In the genomic region with DNA sequence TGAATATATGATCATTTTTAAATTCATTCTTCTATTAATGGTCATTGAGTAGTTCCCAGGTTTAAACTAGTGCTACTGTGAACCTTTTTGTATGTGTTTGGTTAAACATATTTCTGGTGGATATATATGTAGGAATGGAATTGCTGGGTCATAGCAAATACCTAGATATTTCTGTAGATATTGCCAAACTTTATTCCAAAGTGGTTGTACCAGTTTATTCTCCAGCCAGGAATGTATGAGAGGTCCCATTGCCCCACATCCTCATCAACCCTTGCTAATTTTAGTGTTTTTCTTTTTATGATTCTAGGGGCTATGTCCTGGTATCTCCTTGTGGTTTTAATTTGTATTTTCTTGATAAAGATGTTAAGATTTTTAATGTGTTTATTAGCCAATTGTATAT, we compare ENCODE assay signal across 22 cellular contexts. TPM values are rescaled to one million over a fixed set of nuclear protein-coding genes. Genes with fewer than 3 reads are reported as not detected.
DNase-seq lines count a peak whose midpoint lies in the region; ATAC-seq, FAIRE-seq and TF ChIP-seq lines count a peak whose summit lies in the region.
"Had no signal": no experiment of that assay in that cellular context is flagged by ENCODE, and none has a peak within 500 bp of the region (broad histone marks: within the 10 kb centered on the region; RNA-seq: fewer than 3 reads in every experiment).

No MANE protein-coding gene starts in this region.

- peak overlapping the region; percentile 9 for H3K4me3 Mint-ChIP-seq in activated T-helper 2 cell treated with anti-CD3 and anti-CD28 coated beads, Interferon-gamma antibody, Interleukin-2, Interleukin-4, amounts not matched to agents 10 μg/mL and 5 μg/mL and 100 μg/mL, durations not matched to agents 14 hours and 24 hours and 36 hours (ENCODE audit: low read depth)
- peak overlapping the region in 7 of 10 donors; percentile 3 to 53 (median 42) for H3K4me3 Mint-ChIP-seq in naive thymus-derived CD4-positive, alpha-beta T cell
- H3K4me3 Mint-ChIP-seq: activated naive CD4-positive, alpha-beta T cell treated with anti-CD3 and anti-CD28 coated beads, Interleukin-2, amount 10 ng/mL, durations not matched to agents 7 days and 5 days had no signal

- no peaks in the 10 kb centered on the region for H4K20me1 ChIP-seq in DOHH2 (ENCODE audit: control insufficient read depth, insufficient read depth, low read depth, low read length)

- no peaks in the 10 kb centered on the region for H3K9me3 ChIP-seq in A549
- no peaks in the 10 kb centered on the region for H3K9me3 ChIP-seq in DOHH2 (ENCODE audit: control insufficient read depth, insufficient read depth, low read length)
- no peaks in the 10 kb centered on the region for H3K9me3 ChIP-seq in naive thymus-derived CD4-positive, alpha-beta T cell (ENCODE audit: control insufficient read depth in 2 of 3, low read length in 3 of 3)
- H3K9me3 ChIP-seq in tibial artery: no peaks in the 10 kb centered on the region
- H3K9me3 ChIP-seq: heart left ventricle, left ventricle myocardium inferior, neutrophil, spleen had no signal

- TF ChIP-seq EP300 in A549 (IDR thresholded peaks at IDR 0.05): no peak

- TF ChIP-seq POLR2A in A549 (IDR thresholded peaks at IDR 0.05; ENCODE audit: low read length): no peak

- POLR2A ChIA-PET in A549 (lab: Yijun Ruan, JAX): no interaction called here
- POLR2A ChIA-PET in naive thymus-derived CD4-positive, alpha-beta T cell (lab: Charles Lee): interaction anchor here (1.1 kb wide), 1 partner anchor 61 kb away, joined by 4 read pairs; no protein-coding TSS in a partner anchor

- H3F3A ChIP-seq in DOHH2 (ENCODE audit: control insufficient read depth, insufficient read depth): 0 out of 2 replicates have a peak, but pooled peaks cover 2% of the 10 kb centered on the region

- H3K27me3 ChIP-seq in DOHH2 (ENCODE audit: control insufficient read depth, low read length) (no peaks in the 10 kb centered on the region), tibial artery (no peaks in the 10 kb centered on the region)
- no peaks in the 10 kb centered on the region for H3K27me3 ChIP-seq in naive thymus-derived CD4-positive, alpha-beta T cell (ENCODE audit: control insufficient read depth in 2 of 2, insufficient read depth in 2 of 2, low read length in 2 of 2)
- H3K27me3 ChIP-seq: heart left ventricle, spleen had no signal

- H3K4me1 ChIP-seq in A549 (peaks cover 50% of the 10 kb centered on the region), DOHH2 (ENCODE audit: control insufficient read depth, low read length) (peaks cover 49% of the 10 kb centered on the region), tibial artery (peaks cover 0 to 71% (median 7%) of the 10 kb centered on the region in 4 donors)
- H3K4me1 ChIP-seq in naive thymus-derived CD4-positive, alpha-beta T cell (ENCODE audit: control insufficient read depth in 2 of 2, insufficient read depth in 2 of 2, low read length in 2 of 2): peaks cover 0 to 8% of the 10 kb centered on the region in 2 donors

- H3K4me3 ChIP-seq in A549: no peak overlapping the region
- H3K4me3 ChIP-seq in DOHH2 (ENCODE audit: low read length): peak overlapping the region; percentile 92
- no peak overlapping the region for H3K4me3 ChIP-seq in naive thymus-derived CD4-positive, alpha-beta T cell (ENCODE audit: low read length)
- no peak overlapping the region for H3K4me3 ChIP-seq in tibial artery
- H3K4me3 ChIP-seq: heart left ventricle, left ventricle myocardium inferior, spleen had no signal

- H3K9me3 Mint-ChIP-seq in activated T-helper 2 cell treated with anti-CD3 and anti-CD28 coated beads, Interferon-gamma antibody, Interleukin-2, Interleukin-4, amounts not matched to agents 10 μg/mL and 5 μg/mL and 100 μg/mL, durations not matched to agents 14 hours and 24 hours and 36 hours: no peaks in the 10 kb centered on the region
- H3K9me3 Mint-ChIP-seq in naive thymus-derived CD4-positive, alpha-beta T cell: peaks cover 0 to 2% (median 0%) of the 10 kb centered on the region in 11 donors
- H3K9me3 Mint-ChIP-seq: activated naive CD4-positive, alpha-beta T cell treated with anti-CD3 and anti-CD28 coated beads, Interleukin-2, amount 10 ng/mL, durations not matched to agents 7 days and 5 days; IgD-negative memory B cell had no signal

- H3K27ac ChIP-seq in A549 (peak overlapping the region in 1 of 2 experiments; percentile 9; a peak in 1 of 6 replicates), DOHH2 (ENCODE audit: low read depth, low read length) (no peak overlapping the region), tibial artery (no peak overlapping the region)
- H3K27ac ChIP-seq in naive thymus-derived CD4-positive, alpha-beta T cell (ENCODE audit: low read depth, low read length): no peak overlapping the region
- H3K27ac ChIP-seq: left ventricle myocardium inferior, neutrophil, spleen, WERI-Rb-1 had no signal

- no peak for TF ChIP-seq RAD21 in A549 (conservative IDR thresholded peaks at IDR 0.05 in 1 of 2, IDR thresholded peaks at IDR 0.05 in 1 of 2)

- H3K4me2 ChIP-seq in A549 (peak overlapping the region; percentile 70), DOHH2 (ENCODE audit: low read length) (peak overlapping the region; percentile 70)

- peaks cover 8% of the 10 kb centered on the region for H3K27me3 Mint-ChIP-seq in activated T-helper 2 cell treated with anti-CD3 and anti-CD28 coated beads, Interferon-gamma antibody, Interleukin-2, Interleukin-4, amounts not matched to agents 10 μg/mL and 5 μg/mL and 100 μg/mL, durations not matched to agents 14 hours and 24 hours and 36 hours (ENCODE audit: low read depth)
- H3K27me3 Mint-ChIP-seq in naive thymus-derived CD4-positive, alpha-beta T cell: peaks cover 0 to 9% (median 0%) of the 10 kb centered on the region in 5 donors
- H3K27me3 Mint-ChIP-seq: IgD-negative memory B cell had no signal

- CTCF ChIA-PET in A549 (lab: Yijun Ruan, JAX): no interaction called here
- CTCF ChIA-PET in naive thymus-derived CD4-positive, alpha-beta T cell (lab: Charles Lee): interaction anchor here (0.6 kb wide), 1 partner anchor 104 kb away, joined by 3 read pairs; no protein-coding TSS in a partner anchor

- DNase-seq in A549 (ENCODE audit: low read depth in 1 of 2, low spot score in 1 of 2): no peak
- DNase-seq in activated T-helper 2 cell treated with anti-CD3 and anti-CD28 coated beads, Interferon-gamma antibody, Interleukin-2, Interleukin-4, amounts not matched to agents 10 μg/mL and 5 μg/mL and 100 μg/mL, durations not matched to agents 14 hours and 24 hours and 36 hours (ENCODE audit: low spot score): no peak
- no peak for DNase-seq in naive thymus-derived CD4-positive, alpha-beta T cell
- DNase-seq in DMS53 (lab: John Stamatoyannopoulos, UW): no peak
- DNase-seq in islet precursor cell: no peak
- DNase-seq in tibial artery: no peak
- no peak for DNase-seq in T-helper 1 cell
- DNase-seq: activated CD4-positive, alpha-beta T cell treated with anti-CD3 and anti-CD28 coated beads, Interleukin-2, amount 50 U/mL, for 48 hours; activated naive CD4-positive, alpha-beta T cell treated with anti-CD3 and anti-CD28 coated beads, Interleukin-2, amount 10 ng/mL, durations not matched to agents 7 days and 5 days; DMS153; GOT3; heart left ventricle; left ventricle myocardium inferior; NCI-H1694; SIG-M5; spleen; substantia nigra; WERI-Rb-1 had no signal

- TF ChIP-seq CTCF in A549 (IDR thresholded peaks at IDR 0.05): no peak
- TF ChIP-seq CTCF in DOHH2 (IDR thresholded peaks at IDR 0.05; ENCODE audit: low read depth, low read length, poor library complexity, severe bottlenecking): no peak
- TF ChIP-seq CTCF in tibial artery (IDR thresholded peaks at IDR 0.05): no peak

- FAIRE-seq in A549 (lab: Jason Lieb, UNC): no peak
- FAIRE-seq: GM19239 had no signal

- H3K36me3 ChIP-seq in DOHH2 (ENCODE audit: control insufficient read depth, low read length) (peaks cover 74% of the 10 kb centered on the region), tibial artery (peaks cover 0 to 9% (median 6%) of the 10 kb centered on the region in 3 donors)
- H3K36me3 ChIP-seq in naive thymus-derived CD4-positive, alpha-beta T cell (ENCODE audit: control insufficient read depth in 2 of 3, insufficient read depth in 3 of 3, low read length in 3 of 3): peaks cover 0 to 14% (median 0%) of the 10 kb centered on the region in 3 experiments
- H3K36me3 ChIP-seq: neutrophil had no signal

- peaks cover 97% of the 10 kb centered on the region for H3K79me2 ChIP-seq in DOHH2 (ENCODE audit: control insufficient read depth, low read length)

- peaks cover 36% of the 10 kb centered on the region for H3K4me1 Mint-ChIP-seq in activated T-helper 2 cell treated with anti-CD3 and anti-CD28 coated beads, Interferon-gamma antibody, Interleukin-2, Interleukin-4, amounts not matched to agents 10 μg/mL and 5 μg/mL and 100 μg/mL, durations not matched to agents 14 hours and 24 hours and 36 hours (ENCODE audit: low read depth)
- H3K4me1 Mint-ChIP-seq in naive thymus-derived CD4-positive, alpha-beta T cell: peaks cover 25 to 67% (median 57%) of the 10 kb centered on the region in 7 donors

- no peak overlapping the region for H3K27ac Mint-ChIP-seq in activated T-helper 2 cell treated with anti-CD3 and anti-CD28 coated beads, Interferon-gamma antibody, Interleukin-2, Interleukin-4, amounts not matched to agents 10 μg/mL and 5 μg/mL and 100 μg/mL, durations not matched to agents 14 hours and 24 hours and 36 hours
- no peak overlapping the region for H3K27ac Mint-ChIP-seq in naive thymus-derived CD4-positive, alpha-beta T cell
- H3K27ac Mint-ChIP-seq: activated naive CD4-positive, alpha-beta T cell treated with anti-CD3 and anti-CD28 coated beads, Interleukin-2, amount 10 ng/mL, durations not matched to agents 7 days and 5 days had no signal

- peaks cover 26% of the 10 kb centered on the region for H3K36me3 Mint-ChIP-seq in activated T-helper 2 cell treated with anti-CD3 and anti-CD28 coated beads, Interferon-gamma antibody, Interleukin-2, Interleukin-4, amounts not matched to agents 10 μg/mL and 5 μg/mL and 100 μg/mL, durations not matched to agents 14 hours and 24 hours and 36 hours (ENCODE audit: low read depth)
- peaks cover 0 to 14% (median 12%) of the 10 kb centered on the region in 5 donors for H3K36me3 Mint-ChIP-seq in naive thymus-derived CD4-positive, alpha-beta T cell

- intact Hi-C loops in activated T-helper 2 cell treated with anti-CD3 and anti-CD28 coated beads, Interferon-gamma antibody, Interleukin-2, Interleukin-4, amounts not matched to agents 10 μg/mL and 5 μg/mL and 100 μg/mL, durations not matched to agents 14 hours and 24 hours and 36 hours (cut with micrococcal nuclease): no loop called here
- intact Hi-C loops in naive thymus-derived CD4-positive, alpha-beta T cell (cut with micrococcal nuclease): no loop called here
- intact Hi-C loops in tibial artery (cut with DNase I; ENCODE audit: low total_unique reads): loop anchor here (5.0 kb wide), 1 partner anchor 252 kb away; a partner anchor contains a TSS

- H3K9me2 ChIP-seq in DOHH2 (replicated peaks; ENCODE audit: control insufficient read depth, low read length): no peaks in the 10 kb centered on the region

- no peak for ATAC-seq in A549
- no peak for ATAC-seq in naive thymus-derived CD4-positive, alpha-beta T cell
- ATAC-seq: heart left ventricle had no signal

RNA-seq across cellular contexts. Expression of a gene that starts 3.1 kb away (rescaled TPM):
- polyA plus RNA-seq in A549 (2011; rRNA removed): 256 and 259 TPM in 2 replicates
- 45.9 and 52.6 TPM in 2 replicates for polyA plus RNA-seq in A549 (2012; cell fraction: cytosol; rRNA removed)
- polyA plus RNA-seq in A549 (2012; cell fraction: nucleus; rRNA removed): 20.8 and 28.1 TPM in 2 replicates
- 87.1 to 92.3 TPM (median 89.6 TPM) in 3 replicates for polyA plus RNA-seq in A549 (2017; fragmentation: RNase III; extraction: RNeasy Plus Mini Kit Qiagen cat#74134 plus additional on column Dnase treatment)
- 184 and 235 TPM in 2 replicates for polyA minus RNA-seq in A549 (2011; rRNA and poly(A)+ RNA removed)
- total RNA-seq in activated T-helper 2 cell treated with anti-CD3 and anti-CD28 coated beads, Interferon-gamma antibody, Interleukin-2, Interleukin-4, amounts not matched to agents 10 μg/mL and 5 μg/mL and 100 μg/mL, durations not matched to agents 14 hours and 24 hours and 36 hours: 62.6 and 63.1 TPM in 2 replicates
- 10 to 100 TPM; 37.2 to 48.8 (median 44.2) TPM for total RNA-seq in naive thymus-derived CD4-positive, alpha-beta T cell
- polyA plus RNA-seq in naive thymus-derived CD4-positive, alpha-beta T cell: 10 to 100 TPM; 23.2 to 26.9 TPM

RNA-seq across cellular contexts. Expression of a gene that starts 3.5 kb away (rescaled TPM):
- polyA plus RNA-seq in A549 (2011; rRNA removed) (42.0 and 48.0 TPM in 2 replicates), A549 (2017; fragmentation: RNase III; extraction: RNeasy Plus Mini Kit Qiagen cat#74134 plus additional on column Dnase treatment) (15.5 to 17.6 TPM (median 16.5 TPM) in 3 replicates)
- polyA plus RNA-seq in A549 (2012; cell fraction: cytosol; rRNA removed): 6.0 and 6.7 TPM in 2 replicates
- 10.5 and 17.1 TPM in 2 replicates for polyA plus RNA-seq in A549 (2012; cell fraction: nucleus; rRNA removed)
- 54.8 and 54.9 TPM in 2 replicates for polyA minus RNA-seq in A549 (2011; rRNA and poly(A)+ RNA removed)
- 0.69 and 1.1 TPM in 2 replicates for total RNA-seq in activated T-helper 2 cell treated with anti-CD3 and anti-CD28 coated beads, Interferon-gamma antibody, Interleukin-2, Interleukin-4, amounts not matched to agents 10 μg/mL and 5 μg/mL and 100 μg/mL, durations not matched to agents 14 hours and 24 hours and 36 hours
- 1 to 10 TPM in 3 of 5 experiments, under 1 TPM in 2; 0.70 to 8.6 (median 1.1) TPM for total RNA-seq in naive thymus-derived CD4-positive, alpha-beta T cell
- polyA plus RNA-seq in naive thymus-derived CD4-positive, alpha-beta T cell: 1 to 10 TPM in 1 of 2 donors, under 1 TPM in 1; 0.35 to 1.1 TPM
